Comparison of ENCODE assay signal across 10 cellular contexts in genomic region chr16:57470683-57471082, GRCh38. TPM values are rescaled to one million over a fixed set of nuclear protein-coding genes. Genes with fewer than 3 reads are reported as not detected.
A peak's percentile ranks its signal among the peaks of the same experiment; 100 is the strongest.
DNase-seq lines count a peak whose midpoint lies in the region; ATAC-seq and TF ChIP-seq lines count a peak whose summit lies in the region.
"Had no signal": no experiment of that assay in that cellular context is flagged by ENCODE, and none has a peak within 500 bp of the region (broad histone marks: within the 10 kb centered on the region; RNA-seq: fewer than 3 reads in every experiment).

No MANE protein-coding gene starts in this region.

- CTCF ChIA-PET in MCF 10A (lab: Yijun Ruan, JAX), result no interaction called here
- CTCF ChIA-PET in mammary epithelial cell (lab: Charles Lee; ENCODE audit: low non-redundant PET), result no interaction called here
- CTCF ChIA-PET in GM10248 (lab: Yijun Ruan, JAX), result interaction anchor here (1.2 to 7.9 kb wide), 5 partner anchors 9 to 49 kb away, joined by 3 to 55 read pairs (median 5); partner anchors contain the start of genes CIAPIN1, COQ9 and POLR2C

- H3K36me3 Mint-ChIP-seq in MCF 10A (ENCODE audit: insufficient read depth, unreplicated experiment), result peaks cover 49% of the 10 kb centered on the region

- no peak overlapping the region for H3K4me3 Mint-ChIP-seq in MCF 10A (ENCODE audit: unreplicated experiment)
- H3K4me3 Mint-ChIP-seq: activated naive CD8-positive, alpha-beta T cell had no signal

- H3K36me3 ChIP-seq in mammary epithelial cell (ENCODE audit: insufficient read depth, low read length) (peaks cover 12% of the 10 kb centered on the region), mesodermal cell (ENCODE audit: control insufficient read depth, insufficient read depth, low read length) (peaks cover 95% of the 10 kb centered on the region)

- WGBS in mammary epithelial cell (ENCODE audit: low coverage, missing lambda C conversion rate), result 52% methylated on average over 5 of the region's 5 CpGs
- WGBS in mesodermal cell (ENCODE audit: insufficient coverage in 2 of 2), 2 experiments, result 96 to 100% methylated on average over 5 of the region's 5 CpGs

- in situ Hi-C loops in mammary epithelial cell (cut with MboI; ENCODE audit: low sequenced_read_pairs in 2 of 2), result no loop called here

- no peak overlapping the region for H3K9ac ChIP-seq in mammary epithelial cell (ENCODE audit: insufficient read depth, low read length)

- DNase-seq in MCF 10A (ENCODE audit: unreplicated experiment) (peak; percentile 34), mammary epithelial cell (no peak), cardiac septum (ENCODE audit: low spot score) (peak; percentile 82), GM10248 (ENCODE audit: extremely low spot score) (no peak), SIG-M5 (lab: John Stamatoyannopoulos, UW) (no peak)
- DNase-seq: NCI-H2227 treated with DMSO at 0.1 percent for 48 hours had no signal

- H3K79me2 ChIP-seq in mammary epithelial cell (ENCODE audit: insufficient read depth, low read length), result peaks cover under 1% of the 10 kb centered on the region

- TF ChIP-seq CTCF in MCF 10A (IDR thresholded peaks at IDR 0.05; ENCODE audit: unreplicated experiment) (no peak), mammary epithelial cell (conservative IDR thresholded peaks at IDR 0.05 in 1 of 2, IDR thresholded peaks at IDR 0.05 in 1 of 2; ENCODE audit: extremely low read depth in 1 of 2, insufficient read depth in 1 of 2, low read depth in 1 of 2, low read length in 2 of 2) (no peak), GM10248 (IDR thresholded peaks at IDR 0.05; ENCODE audit: control extremely low read depth, extremely low read depth, low read depth, missing control alignments) (no peak)

- no peak overlapping the region for H2AFZ ChIP-seq in mammary epithelial cell (ENCODE audit: low read depth, low read length)

- no peaks in the 10 kb centered on the region for H3K9me3 Mint-ChIP-seq in MCF 10A (ENCODE audit: unreplicated experiment)

- H3K27ac ChIP-seq in mammary epithelial cell (ENCODE audit: insufficient read depth, low read depth, low read length) (no peak overlapping the region), mesodermal cell (ENCODE audit: low read depth, low read length, severe bottlenecking) (peak overlapping the region; percentile 64)

- H3K4me3 ChIP-seq in mammary epithelial cell (replicated peaks in 1 of 3; ENCODE audit: insufficient read depth in 1 of 3, low read depth in 2 of 3, low read length in 3 of 3), result no peak overlapping the region
- no peak overlapping the region for H3K4me3 ChIP-seq in mesodermal cell (ENCODE audit: extremely low read depth, insufficient read depth, low read length, poor library complexity, severe bottlenecking)

- H3K9me3 ChIP-seq in mammary epithelial cell (replicated peaks; ENCODE audit: insufficient read depth, low read length) (no peaks in the 10 kb centered on the region), mesodermal cell (ENCODE audit: control insufficient read depth, low read length) (no peaks in the 10 kb centered on the region)

- no peaks in the 10 kb centered on the region for H3K4me1 Mint-ChIP-seq in MCF 10A (ENCODE audit: insufficient read depth, unreplicated experiment)

- H3K27me3 ChIP-seq in mammary epithelial cell (ENCODE audit: insufficient read depth, low read length), result no peaks in the 10 kb centered on the region

- BruUV-seq in MCF 10A (replicated peaks; lab: Mats Ljungman, UMichigan), result no TSS peak
- no TSS peak for BruUV-seq in mammary epithelial cell (replicated peaks; lab: Mats Ljungman, UMichigan)

- no peak overlapping the region for H3K27ac Mint-ChIP-seq in MCF 10A (ENCODE audit: low read depth, unreplicated experiment)
- H3K27ac Mint-ChIP-seq: activated naive CD8-positive, alpha-beta T cell had no signal

- dilution Hi-C loops in mammary epithelial cell (cut with HindIII; ENCODE audit: low sequenced_read_pairs), result no loop called here

- H4K20me1 ChIP-seq in mammary epithelial cell (ENCODE audit: insufficient read depth, low read length), result no peaks in the 10 kb centered on the region

- POLR2A ChIA-PET in MCF 10A (lab: Yijun Ruan, JAX), result interaction anchor here (0.7 to 1.0 kb wide), 2 partner anchors 8 to 9 kb away, joined by 3 to 7 read pairs; partner anchors contain the start of gene POLR2C
- POLR2A ChIA-PET in GM10248 (lab: Yijun Ruan, JAX), result no interaction called here

- H3K4me1 ChIP-seq in mammary epithelial cell (ENCODE audit: insufficient read depth, low read length) (no peaks in the 10 kb centered on the region), mesodermal cell (ENCODE audit: control insufficient read depth, insufficient read depth, low read length, poor library complexity, severe bottlenecking) (peaks cover 7% of the 10 kb centered on the region)

- H3K27me3 Mint-ChIP-seq in MCF 10A (ENCODE audit: insufficient read depth, unreplicated experiment), result no peaks in the 10 kb centered on the region
- H3K27me3 Mint-ChIP-seq: activated naive CD8-positive, alpha-beta T cell had no signal

- intact Hi-C loops in MCF 10A (cut with micrococcal nuclease) (no loop called here), mammary epithelial cell (cut with micrococcal nuclease) (no loop called here), cardiac septum (cut with DNase I) (no loop called here)

- no peak overlapping the region for H3K4me2 ChIP-seq in mammary epithelial cell (ENCODE audit: insufficient read depth, low read depth, low read length)

- ATAC-seq in HG03045 (IDR thresholded peaks at IDR 0.05; ENCODE audit: unreplicated experiment) (no peak), GM19463 (IDR thresholded peaks at IDR 0.05; ENCODE audit: unreplicated experiment) (no peak)

RNA-seq across cellular contexts. Expression of gene POLR2C, which starts 8.2 kb away (rescaled TPM):
- total RNA-seq in MCF 10A (2022) (43.3 and 44.8 TPM in 2 replicates), mammary epithelial cell (10 to 100 TPM; 45.1 to 82.2 TPM), cardiac septum (46.9 TPM)
- polyA plus RNA-seq in mammary epithelial cell, result 87.8 TPM
- 161 TPM for polyA minus RNA-seq in mammary epithelial cell
- 107 TPM for polyA plus RNA-seq in mesodermal cell (2013, experiment 1 of 2)
- 90.5 TPM for polyA plus RNA-seq in mesodermal cell (2013, experiment 2 of 2)

RNA-seq across cellular contexts. Expression of gene DOK4, which starts 15.6 kb away (rescaled TPM):
- total RNA-seq in MCF 10A (2022) (6.4 and 7.5 TPM in 2 replicates), mammary epithelial cell (10 to 100 TPM; 14.8 to 20.0 TPM), cardiac septum (11.5 TPM)
- polyA plus RNA-seq in mammary epithelial cell, result 13.9 TPM
- polyA minus RNA-seq in mammary epithelial cell, result 34.1 TPM
- 710 TPM for polyA plus RNA-seq in mesodermal cell (2013, experiment 1 of 2)
- 670 TPM for polyA plus RNA-seq in mesodermal cell (2013, experiment 2 of 2)

RNA-seq across cellular contexts. Expression of gene COQ9, which starts 23.4 kb away (rescaled TPM):
- total RNA-seq in MCF 10A (2022) (72.5 and 80.8 TPM in 2 replicates), mammary epithelial cell (10 to 100 TPM; 41.2 to 42.5 TPM), cardiac septum (156 TPM)
- polyA plus RNA-seq in mammary epithelial cell, result 69.8 TPM
- polyA minus RNA-seq in mammary epithelial cell, result 96.9 TPM
- 32.8 TPM for polyA plus RNA-seq in mesodermal cell (2013, experiment 1 of 2)
- polyA plus RNA-seq in mesodermal cell (2013, experiment 2 of 2), result 34.7 TPM

RNA-seq across cellular contexts. Expression of gene CIAPIN1, which starts 23.5 kb away (rescaled TPM):
- total RNA-seq in MCF 10A (2022), result 99.9 and 105 TPM in 2 replicates
- total RNA-seq in mammary epithelial cell, result 10 to 100 TPM; 60.8 to 69.9 TPM
- 63.8 TPM for polyA plus RNA-seq in mammary epithelial cell
- polyA minus RNA-seq in mammary epithelial cell, result 56.2 TPM
- 60.1 TPM for total RNA-seq in cardiac septum
- 64.5 TPM for polyA plus RNA-seq in mesodermal cell (2013, experiment 1 of 2)
- 59.6 TPM for polyA plus RNA-seq in mesodermal cell (2013, experiment 2 of 2)

Comparison
In these comparisons a context has a peak if more than half of its experiments do, and no peak if none do; other contexts are left out.
1. DNase-seq: peak in MCF 10A (single experiment) and cardiac septum (single experiment); none in mammary epithelial cell (single experiment), GM10248 (single experiment) and SIG-M5 (single experiment).